Comparison of ENCODE assay signal across 8 cellular contexts in genomic region chr9:5438301-5439162, GRCh38. TPM values are rescaled to one million over a fixed set of nuclear protein-coding genes. Genes with fewer than 3 reads are reported as not detected.
DNase-seq lines count a peak whose midpoint lies in the region; ATAC-seq and TF ChIP-seq lines count a peak whose summit lies in the region.

No MANE protein-coding gene starts in this region.

- H3K4me1 Mint-ChIP-seq in activated CD4-positive, alpha-beta T cell treated with anti-CD3 and anti-CD28 coated beads, Interleukin-2, amount 10 ng/mL, durations not matched to agents 7 days and 5 days: peaks cover 50% of the 10 kb centered on the region
- peaks cover 21% of the 10 kb centered on the region for H3K4me1 Mint-ChIP-seq in osteocyte (ENCODE audit: unreplicated experiment)

- peak overlapping the region; percentile 97 for H3K27ac ChIP-seq in epithelial cell of prostate

- ATAC-seq in GM19328 (IDR thresholded peaks at IDR 0.05; ENCODE audit: unreplicated experiment): peak; percentile 62
- peak; percentile 59 for ATAC-seq in HG03378 (IDR thresholded peaks at IDR 0.05; ENCODE audit: unreplicated experiment)

- peak overlapping the region; percentile 97 for H3K27ac Mint-ChIP-seq in activated CD4-positive, alpha-beta T cell treated with anti-CD3 and anti-CD28 coated beads, Interleukin-2, amount 10 ng/mL, durations not matched to agents 7 days and 5 days
- H3K27ac Mint-ChIP-seq in osteocyte (ENCODE audit: unreplicated experiment): peak overlapping the region; percentile 96

- H3K27me3 Mint-ChIP-seq in activated CD4-positive, alpha-beta T cell treated with anti-CD3 and anti-CD28 coated beads, Interleukin-2, amount 10 ng/mL, durations not matched to agents 7 days and 5 days: no peaks in the 10 kb centered on the region
- H3K27me3 Mint-ChIP-seq in osteocyte (ENCODE audit: unreplicated experiment): no peaks in the 10 kb centered on the region

- peak overlapping the region; percentile 87 for H3K4me3 Mint-ChIP-seq in activated CD4-positive, alpha-beta T cell treated with anti-CD3 and anti-CD28 coated beads, Interleukin-2, amount 10 ng/mL, durations not matched to agents 7 days and 5 days
- H3K4me3 Mint-ChIP-seq in osteocyte (ENCODE audit: unreplicated experiment): peak overlapping the region; percentile 91

- peaks cover 23% of the 10 kb centered on the region for H3K36me3 Mint-ChIP-seq in activated CD4-positive, alpha-beta T cell treated with anti-CD3 and anti-CD28 coated beads, Interleukin-2, amount 10 ng/mL, durations not matched to agents 7 days and 5 days (ENCODE audit: low read depth)
- peaks cover 8% of the 10 kb centered on the region for H3K36me3 Mint-ChIP-seq in osteocyte (ENCODE audit: unreplicated experiment)

- DNase-seq in AG20443 (ENCODE audit: low spot score): peak; percentile 31
- peak; percentile 58 for DNase-seq in activated CD4-positive, alpha-beta T cell treated with anti-CD3 and anti-CD28 coated beads, Interleukin-2, amount 10 ng/mL, durations not matched to agents 7 days and 5 days
- no peak for DNase-seq in epithelial cell of prostate (ENCODE audit: low read depth, low spot score)
- no peak for DNase-seq in osteocyte (ENCODE audit: extremely low spot score, unreplicated experiment)
- no peak for DNase-seq in activated gamma-delta T cell (lab: John Stamatoyannopoulos, UW)
- no peak for DNase-seq in SK-N-DZ (ENCODE audit: low spot score)

- CTCF ChIA-PET in activated CD4-positive, alpha-beta T cell treated with anti-CD3 and anti-CD28 coated beads, Interleukin-2, amount 10 ng/mL, durations not matched to agents 7 days and 5 days (lab: Charles Lee): interaction anchor here (0.5 to 4.5 kb wide), 12 partner anchors 11 to 378 kb away, joined by 3 to 25 read pairs (median 4); partner anchors contain the start of gene CD274

- POLR2A ChIA-PET in activated CD4-positive, alpha-beta T cell treated with anti-CD3 and anti-CD28 coated beads, Interleukin-2, amount 10 ng/mL, durations not matched to agents 7 days and 5 days (lab: Charles Lee): interaction anchor here (0.6 to 1.2 kb wide), 4 partner anchors 12 to 697 kb away, joined by 3 to 6 read pairs (median 4); partner anchors contain the start of genes CD274 and RCL1

- TF ChIP-seq CTCF in osteocyte (IDR thresholded peaks at IDR 0.05): no peak

- peaks cover 2% of the 10 kb centered on the region for H3K9me3 Mint-ChIP-seq in activated CD4-positive, alpha-beta T cell treated with anti-CD3 and anti-CD28 coated beads, Interleukin-2, amount 10 ng/mL, durations not matched to agents 7 days and 5 days
- no peaks in the 10 kb centered on the region for H3K9me3 Mint-ChIP-seq in osteocyte (ENCODE audit: unreplicated experiment)

RNA-seq across cellular contexts. Expression of gene PLGRKT, which starts 0.8 kb away (rescaled TPM):
- 10 to 100 TPM; 35.0 to 35.7 TPM for total RNA-seq in activated CD4-positive, alpha-beta T cell treated with anti-CD3 and anti-CD28 coated beads, Interleukin-2, amount 10 ng/mL, durations not matched to agents 7 days and 5 days
- 12.4 and 13.9 TPM in 2 replicates for total RNA-seq in osteocyte
- polyA plus RNA-seq in SK-N-DZ (2014; cell fraction: cytosol; rRNA removed): 20.8 and 23.5 TPM in 2 replicates
- 6.3 and 12.2 TPM in 2 replicates for polyA plus RNA-seq in SK-N-DZ (2014; cell fraction: nucleus; rRNA removed)

RNA-seq across cellular contexts. Expression of gene CD274, which starts 11.8 kb away (rescaled TPM):
- 10 to 100 TPM; 10.5 to 10.7 TPM for total RNA-seq in activated CD4-positive, alpha-beta T cell treated with anti-CD3 and anti-CD28 coated beads, Interleukin-2, amount 10 ng/mL, durations not matched to agents 7 days and 5 days
- total RNA-seq in osteocyte: 0.31 and 0.43 TPM in 2 replicates
- polyA plus RNA-seq in SK-N-DZ (2014; cell fraction: cytosol; rRNA removed): not detected in 2 replicates
- polyA plus RNA-seq in SK-N-DZ (2014; cell fraction: nucleus; rRNA removed): not detected in 2 replicates

Comparison
In these comparisons a context has a peak if more than half of its experiments do, and no peak if none do; other contexts are left out.
1. DNase-seq: peak in AG20443 (single experiment) and activated CD4-positive, alpha-beta T cell treated with anti-CD3 and anti-CD28 coated beads, Interleukin-2, amount 10 ng/mL, durations not matched to agents 7 days and 5 days (single experiment); none in epithelial cell of prostate (single experiment), osteocyte (single experiment), activated gamma-delta T cell (single experiment) and SK-N-DZ (single experiment).